In genomic region chr22:38456272-38456837, GRCh38 we compare ENCODE assay signal across 12 cellular contexts. TPM values are rescaled to one million over a fixed set of nuclear protein-coding genes. Genes with fewer than 3 reads are reported as not detected.
DNase-seq lines count a peak whose midpoint lies in the region; ATAC-seq and TF ChIP-seq lines count a peak whose summit lies in the region.
"Had no signal": no experiment of that assay in that cellular context is flagged by ENCODE, and none has a peak within 500 bp of the region (broad histone marks: within the 10 kb centered on the region; RNA-seq: fewer than 3 reads in every experiment).

No MANE protein-coding gene starts in this region.

- H3K9me3 ChIP-seq in tibial artery: no peaks in the 10 kb centered on the region
- H3K9me3 ChIP-seq: ovary, uterus had no signal

- no peak for DNase-seq in activated T-cell treated with anti-CD3 and anti-CD28 coated beads, Interleukin-2, amount 50 U/mL, for 4 hours
- DNase-seq in activated T-cell treated with anti-CD3 and anti-CD28 coated beads for 4 hours (no peak), T-cell (no peak), endothelial cell (ENCODE audit: low spot score) (no peak), progenitor cell of endocrine pancreas (ENCODE audit: low spot score, unreplicated experiment) (no peak), tibial artery (no peak)
- DNase-seq: Kasumi-1, uterus had no signal

- CTCF ChIA-PET in T-cell (lab: Charles Lee): no interaction called here

- H3K4me3 Mint-ChIP-seq in activated T-cell treated with anti-CD3 and anti-CD28 coated beads, Interleukin-2, amount 50 U/mL, for 4 hours: peak overlapping the region; percentile 70
- H3K4me3 Mint-ChIP-seq in T-cell: peak overlapping the region; percentile 57 to 79 (median 72)
- peak overlapping the region; percentile 65 for H3K4me3 Mint-ChIP-seq in endothelial cell (ENCODE audit: unreplicated experiment)
- H3K4me3 Mint-ChIP-seq in progenitor cell of endocrine pancreas (ENCODE audit: low read depth): peak overlapping the region; percentile 65

- no peaks in the 10 kb centered on the region for H3K36me3 ChIP-seq in tibial artery
- H3K36me3 ChIP-seq: ovary, uterus had no signal

- peaks cover 9% of the 10 kb centered on the region for H3K4me1 Mint-ChIP-seq in activated T-cell treated with anti-CD3 and anti-CD28 coated beads, Interleukin-2, amount 50 U/mL, for 4 hours (ENCODE audit: low read depth)
- H3K4me1 Mint-ChIP-seq in T-cell (peaks cover 15 to 18% (median 16%) of the 10 kb centered on the region in 3 donors), endothelial cell (ENCODE audit: unreplicated experiment) (peaks cover 2% of the 10 kb centered on the region), progenitor cell of endocrine pancreas (ENCODE audit: low read depth) (peaks cover 18% of the 10 kb centered on the region)

- TF ChIP-seq CTCF in endothelial cell (IDR thresholded peaks at IDR 0.05; ENCODE audit: unreplicated experiment): no peak
- TF ChIP-seq CTCF in progenitor cell of endocrine pancreas (IDR thresholded peaks at IDR 0.05; ENCODE audit: unreplicated experiment): no peak
- TF ChIP-seq CTCF in tibial artery (IDR thresholded peaks at IDR 0.05): no peak

- peaks cover 0 to 32% (median 26%) of the 10 kb centered on the region in 4 donors for H3K4me1 ChIP-seq in tibial artery

- no peak for ATAC-seq in activated T-cell treated with anti-CD3 and anti-CD28 coated beads, Interleukin-2, amount 50 U/mL, for 4 hours
- ATAC-seq in T-cell (replicated peaks in 1 of 4) (no peak), GM18873 (IDR thresholded peaks at IDR 0.05; ENCODE audit: low FRiP score, unreplicated experiment) (no peak), GM19328 (IDR thresholded peaks at IDR 0.05; ENCODE audit: unreplicated experiment) (no peak)

- no peaks in the 10 kb centered on the region for H3K9me3 Mint-ChIP-seq in activated T-cell treated with anti-CD3 and anti-CD28 coated beads, Interleukin-2, amount 50 U/mL, for 4 hours
- H3K9me3 Mint-ChIP-seq in T-cell (no peaks in the 10 kb centered on the region), endothelial cell (ENCODE audit: unreplicated experiment) (no peaks in the 10 kb centered on the region), progenitor cell of endocrine pancreas (ENCODE audit: low read depth) (no peaks in the 10 kb centered on the region)

- H3K4me3 ChIP-seq in tibial artery: peak overlapping the region in 1 of 2 donors; percentile 46

- H3K27ac Mint-ChIP-seq in T-cell (no peak overlapping the region), endothelial cell (ENCODE audit: unreplicated experiment) (peak overlapping the region; percentile 24), progenitor cell of endocrine pancreas (no peak overlapping the region)

- POLR2A ChIA-PET in T-cell (lab: Charles Lee): interaction anchor here in 1 of 2 donors (0.6 kb wide), 1 partner anchor 237 kb away, joined by 4 read pairs; no protein-coding TSS in a partner anchor

- H3K27me3 ChIP-seq in tibial artery: peaks cover 7 to 80% of the 10 kb centered on the region in 2 donors
- H3K27me3 ChIP-seq: ovary had no signal

- no peak overlapping the region for H3K27ac ChIP-seq in tibial artery
- H3K27ac ChIP-seq: epithelial cell of prostate, ovary, uterus had no signal

- H3K27me3 Mint-ChIP-seq in activated T-cell treated with anti-CD3 and anti-CD28 coated beads, Interleukin-2, amount 50 U/mL, for 4 hours (ENCODE audit: low read depth): peaks cover 71% of the 10 kb centered on the region
- H3K27me3 Mint-ChIP-seq in T-cell (peaks cover 53 to 70% of the 10 kb centered on the region in 2 donors), endothelial cell (ENCODE audit: unreplicated experiment) (peaks cover 30% of the 10 kb centered on the region), progenitor cell of endocrine pancreas (peaks cover 65% of the 10 kb centered on the region)

- intact Hi-C loops in tibial artery (cut with DNase I; ENCODE audit: low total_unique reads): no loop called here

- no peaks in the 10 kb centered on the region for H3K36me3 Mint-ChIP-seq in activated T-cell treated with anti-CD3 and anti-CD28 coated beads, Interleukin-2, amount 50 U/mL, for 4 hours (ENCODE audit: insufficient read depth)
- peaks cover 5% of the 10 kb centered on the region for H3K36me3 Mint-ChIP-seq in T-cell
- peaks cover 6% of the 10 kb centered on the region for H3K36me3 Mint-ChIP-seq in endothelial cell (ENCODE audit: low read depth, unreplicated experiment)
- H3K36me3 Mint-ChIP-seq in progenitor cell of endocrine pancreas (ENCODE audit: insufficient read depth): no peaks in the 10 kb centered on the region

RNA-seq across cellular contexts. Expression of gene KCNJ4, which starts 1.4 kb away (rescaled TPM):
- total RNA-seq in activated T-cell treated with anti-CD3 and anti-CD28 coated beads, Interleukin-2, amount 50 U/mL, for 4 hours: not detected
- total RNA-seq in T-cell: not detected
- 0.21 TPM for total RNA-seq in endothelial cell (ENCODE audit: unreplicated experiment)
- 1.7 and 2.2 TPM in 2 replicates for total RNA-seq in progenitor cell of endocrine pancreas

RNA-seq across cellular contexts. Expression of gene KDELR3, which starts 11.5 kb away (rescaled TPM):
- total RNA-seq in activated T-cell treated with anti-CD3 and anti-CD28 coated beads, Interleukin-2, amount 50 U/mL, for 4 hours: under 1 TPM in 2 of 3 donors, not detected in 1; 0.21 to 0.35 TPM
- under 1 TPM in 3 of 5 donors, not detected in 2; 0.20 to 0.29 (median 0.25) TPM for total RNA-seq in T-cell
- 3.7 TPM for total RNA-seq in endothelial cell (ENCODE audit: unreplicated experiment)
- 5.7 and 6.3 TPM in 2 replicates for total RNA-seq in progenitor cell of endocrine pancreas

RNA-seq across cellular contexts. Expression of gene DDX17, which starts 49.8 kb away (rescaled TPM):
- total RNA-seq in activated T-cell treated with anti-CD3 and anti-CD28 coated beads, Interleukin-2, amount 50 U/mL, for 4 hours: 100 to 1,000 TPM; 228 to 276 (median 251) TPM
- 100 to 1,000 TPM; 589 to 907 (median 850) TPM for total RNA-seq in T-cell
- 492 TPM for total RNA-seq in endothelial cell (ENCODE audit: unreplicated experiment)
- total RNA-seq in progenitor cell of endocrine pancreas: 625 and 651 TPM in 2 replicates
